12 cellular contexts compared by ENCODE assay signal in genomic region chr1:68916227-68916853, GRCh38.
DNase-seq lines count a peak whose midpoint lies in the region; ATAC-seq and TF ChIP-seq lines count a peak whose summit lies in the region.
"Had no signal": no experiment of that assay in that cellular context is flagged by ENCODE, and none has a peak within 500 bp of the region (broad histone marks: within the 10 kb centered on the region; RNA-seq: fewer than 3 reads in every experiment).

No MANE protein-coding gene starts in this region.

- H3K9me3 ChIP-seq in left ventricle myocardium inferior (replicated peaks): no peaks in the 10 kb centered on the region

- peak; percentile 93 for ATAC-seq in sciatic nerve
- ATAC-seq in HG02763 (IDR thresholded peaks at IDR 0.05; ENCODE audit: unreplicated experiment): no peak

- H3K36me3 ChIP-seq in left ventricle myocardium inferior: no peaks in the 10 kb centered on the region

- H3K4me3 ChIP-seq in left ventricle myocardium inferior: no peak overlapping the region

- no peaks in the 10 kb centered on the region for H3K27me3 ChIP-seq in left ventricle myocardium inferior (ENCODE audit: low read depth)

- DNase-seq in HS-27A (ENCODE audit: low read depth) (peak; percentile 48), left ventricle myocardium inferior (no peak), sciatic nerve (ENCODE audit: low spot score) (no peak), OCI-M2 (lab: John Stamatoyannopoulos, UW; ENCODE audit: unreplicated experiment) (no peak), EL (no peak), GM19240 (ENCODE audit: insufficient read length, low spot score) (no peak)
- DNase-seq: activated B cell treated with CpG ODN at 0.5 μM for 24 hours; immature natural killer cell; NCI-H187; stimulated activated CD4-positive, alpha-beta T cell treated with anti-CD3 and anti-CD28 coated beads, Interleukin-2, amount 100 ng/mL, for 24 hours had no signal

- H3K27ac ChIP-seq in VCaP (peak overlapping the region; percentile 20; the same call in 1 of the 2 replicates), left ventricle myocardium inferior (replicated peaks) (peak overlapping the region; percentile 39)

- TF ChIP-seq CTCF in VCaP (conservative IDR thresholded peaks at IDR 0.05) (no peak), left ventricle myocardium inferior (IDR thresholded peaks at IDR 0.05; ENCODE audit: borderline replicate concordance) (no peak)

- H3K4me1 ChIP-seq in left ventricle myocardium inferior: peaks cover 13% of the 10 kb centered on the region

- intact Hi-C loops in left ventricle myocardium inferior (cut with micrococcal nuclease): no loop called here
- intact Hi-C loops in sciatic nerve (cut with DNase I): no loop called here
